Comparison of ENCODE assay signal across 8 cellular contexts in the genomic region with DNA sequence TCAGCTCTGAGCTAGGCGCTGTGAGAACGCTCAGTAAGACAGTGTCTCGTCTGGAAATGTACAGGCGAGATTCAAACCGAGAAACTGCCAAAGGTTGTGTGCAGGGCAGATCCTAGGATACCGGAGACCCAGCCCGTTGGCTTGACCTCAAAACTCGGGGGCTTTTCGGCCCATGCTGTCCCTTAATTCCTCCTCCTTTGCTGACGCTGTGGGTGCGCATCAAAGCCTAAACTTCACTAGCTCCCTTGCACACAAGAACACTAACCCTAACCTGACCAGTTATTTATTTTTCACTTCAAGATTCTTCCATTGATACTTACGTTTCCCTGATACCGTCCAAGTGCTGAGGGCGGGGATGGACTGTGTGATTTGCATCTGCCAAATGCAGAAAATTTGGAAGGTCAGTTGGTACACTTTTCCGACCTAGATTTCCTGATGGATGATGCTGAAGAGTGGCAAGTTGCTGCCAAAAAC.
DNase-seq lines count a peak whose midpoint lies in the region; ATAC-seq lines count a peak whose summit lies in the region.

No MANE protein-coding gene starts in this region.

- ATAC-seq in GM19397 (IDR thresholded peaks at IDR 0.05; ENCODE audit: unreplicated experiment), result no peak

- peak overlapping the region; percentile 99 for H3K27ac Mint-ChIP-seq in dendritic cell treated with granulocyte-macrophage colony-stimulating factor and Interleukin-4, amounts not matched to agents 40 ng/mL and 50 ng/mL, for 4 days

- H3K27ac ChIP-seq in BLaER1 (peak overlapping the region; percentile 95), KOPT-K1 (ENCODE audit: low read depth, low read length, poor library complexity, severe bottlenecking) (peak overlapping the region; percentile 99), muscle layer of duodenum (ENCODE audit: low read length) (peak overlapping the region; percentile 98)

- peak overlapping the region; percentile 93 for H3K4me3 Mint-ChIP-seq in dendritic cell treated with granulocyte-macrophage colony-stimulating factor and Interleukin-4, amounts not matched to agents 40 ng/mL and 50 ng/mL, for 4 days

- H3K36me3 ChIP-seq in BLaER1 (0 out of 2 replicates have a peak, but pooled peaks cover 6% of the 10 kb centered on the region), KOPT-K1 (ENCODE audit: insufficient read depth, low read length) (peaks cover 12% of the 10 kb centered on the region; the same call in 1 of the 2 replicates), muscle layer of duodenum (ENCODE audit: control insufficient read depth in 1 of 2, insufficient read depth in 2 of 2, low read length in 2 of 2) (peaks cover 0 to 5% of the 10 kb centered on the region in 2 donors)

- H3K9me3 ChIP-seq in BLaER1, result no peaks in the 10 kb centered on the region
- H3K9me3 ChIP-seq in KOPT-K1 (ENCODE audit: insufficient read depth, low read length, poor library complexity, severe bottlenecking), result no peaks in the 10 kb centered on the region
- H3K9me3 ChIP-seq in muscle layer of duodenum (ENCODE audit: control insufficient read depth in 1 of 2, low read length in 2 of 2), result no peaks in the 10 kb centered on the region

- peak overlapping the region; percentile 95 for H3K9ac ChIP-seq in BLaER1

- peaks cover 70% of the 10 kb centered on the region for H3K4me1 ChIP-seq in BLaER1
- peaks cover 22 to 39% of the 10 kb centered on the region in 2 donors for H3K4me1 ChIP-seq in muscle layer of duodenum (ENCODE audit: control insufficient read depth in 1 of 2, insufficient read depth in 2 of 2, low read length in 2 of 2)

- peak overlapping the region; percentile 93 for H3K4me2 ChIP-seq in BLaER1

- peaks cover 48% of the 10 kb centered on the region for H3K4me1 Mint-ChIP-seq in dendritic cell treated with granulocyte-macrophage colony-stimulating factor and Interleukin-4, amounts not matched to agents 40 ng/mL and 50 ng/mL, for 4 days (ENCODE audit: low read depth)

- no peaks in the 10 kb centered on the region for H3K9me3 Mint-ChIP-seq in dendritic cell treated with granulocyte-macrophage colony-stimulating factor and Interleukin-4, amounts not matched to agents 40 ng/mL and 50 ng/mL, for 4 days

- DNase-seq in activated CD8-positive, alpha-beta memory T cell treated with anti-CD3 and anti-CD28 coated beads, Interleukin-2, amount 50 U/mL, for 48 hours, result no peak
- no peak for DNase-seq in stimulated activated CD4-positive, alpha-beta T cell treated with anti-CD3 and anti-CD28 coated beads, Interleukin-4, amount 100 ng/mL, for 4 hours
- no peak for DNase-seq in stimulated activated naive CD4-positive, alpha-beta T cell (lab: John Stamatoyannopoulos, UW)

- H3K4me3 ChIP-seq in BLaER1 (peak overlapping the region; percentile 94), muscle layer of duodenum (ENCODE audit: low read depth in 1 of 2, low read length in 2 of 2) (peak overlapping the region; percentile 77 to 90)

- H3K27me3 ChIP-seq in BLaER1 (no peaks in the 10 kb centered on the region), muscle layer of duodenum (ENCODE audit: low read depth, low read length) (no peaks in the 10 kb centered on the region)

- H3K36me3 Mint-ChIP-seq in dendritic cell treated with granulocyte-macrophage colony-stimulating factor and Interleukin-4, amounts not matched to agents 40 ng/mL and 50 ng/mL, for 4 days (ENCODE audit: low read depth), result peaks cover 40% of the 10 kb centered on the region

- intact Hi-C loops in dendritic cell treated with granulocyte-macrophage colony-stimulating factor and Interleukin-4, amounts not matched to agents 40 ng/mL and 50 ng/mL, for 4 days (cut with micrococcal nuclease), result loop anchor here (1.0 to 5.0 kb wide), 5 partner anchors 36 to 183 kb away; a partner anchor contains a TSS

- no peaks in the 10 kb centered on the region for H3K27me3 Mint-ChIP-seq in dendritic cell treated with granulocyte-macrophage colony-stimulating factor and Interleukin-4, amounts not matched to agents 40 ng/mL and 50 ng/mL, for 4 days

- peaks cover 21% of the 10 kb centered on the region for H4K20me1 ChIP-seq in BLaER1
